15 cellular contexts compared by ENCODE assay signal in the genomic region with DNA sequence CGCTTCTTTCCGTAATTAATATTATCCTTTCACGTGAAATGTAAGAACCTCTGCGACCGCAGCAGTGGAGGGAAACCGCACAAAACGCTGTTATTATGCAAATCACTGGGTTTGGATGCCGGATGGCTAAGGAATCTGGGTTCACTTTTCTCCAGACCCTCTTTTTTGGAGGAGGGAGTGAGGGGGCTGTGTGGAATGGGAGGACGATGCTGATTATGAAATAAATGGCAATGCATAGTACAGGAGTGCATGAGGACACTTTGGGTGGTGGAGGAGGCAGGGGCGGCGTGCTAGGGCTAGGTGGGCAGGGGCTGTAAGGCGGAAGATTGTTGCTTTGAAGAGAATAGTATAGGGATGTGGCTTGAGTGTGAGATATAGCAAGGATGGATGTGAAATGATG. TPM values are rescaled to one million over a fixed set of nuclear protein-coding genes. Genes with fewer than 3 reads are reported as not detected.
DNase-seq lines count a peak whose midpoint lies in the region; ATAC-seq, FAIRE-seq and TF ChIP-seq lines count a peak whose summit lies in the region.
"Had no signal": no experiment of that assay in that cellular context is flagged by ENCODE, and none has a peak within 500 bp of the region (broad histone marks: within the 10 kb centered on the region; RNA-seq: fewer than 3 reads in every experiment).

No MANE protein-coding gene starts in this region.

- H3K9me3 Mint-ChIP-seq in activated T-cell treated with anti-CD3 and anti-CD28 coated beads, Interleukin-2, amount 50 U/mL, for 4 hours: no peaks in the 10 kb centered on the region
- no peaks in the 10 kb centered on the region for H3K9me3 Mint-ChIP-seq in astrocyte (ENCODE audit: unreplicated experiment)
- H3K9me3 Mint-ChIP-seq in mesothelial cell of epicardium: no peaks in the 10 kb centered on the region
- H3K9me3 Mint-ChIP-seq: activated naive CD4-positive, alpha-beta T cell treated with anti-CD3 and anti-CD28 coated beads, Interleukin-2, amount 10 ng/mL, durations not matched to agents 7 days and 5 days had no signal

- peaks cover 18% of the 10 kb centered on the region for H3K4me1 Mint-ChIP-seq in activated T-cell treated with anti-CD3 and anti-CD28 coated beads, Interleukin-2, amount 50 U/mL, for 4 hours (ENCODE audit: low read depth)
- H3K4me1 Mint-ChIP-seq in astrocyte (ENCODE audit: low read depth, unreplicated experiment) (peaks cover 22% of the 10 kb centered on the region), mesothelial cell of epicardium (peaks cover 23% of the 10 kb centered on the region)

- in situ Hi-C loops in ACHN (cut with HindIII; ENCODE audit: low pct_ligation_motif_present, low pct_unique_long_range_greater_than_20kb, low sequenced_read_pairs): no loop called here

- no peak overlapping the region for H3K9ac ChIP-seq in astrocyte (ENCODE audit: low read length)

- H3K79me2 ChIP-seq in astrocyte (ENCODE audit: insufficient read depth, low read length): no peaks in the 10 kb centered on the region

- H4K20me1 ChIP-seq in astrocyte (ENCODE audit: insufficient read depth, low read length): no peaks in the 10 kb centered on the region

- H3K36me3 ChIP-seq in astrocyte (ENCODE audit: insufficient read depth, low read length): no peaks in the 10 kb centered on the region
- H3K36me3 ChIP-seq: cardiac muscle cell, ovary had no signal

- peaks cover 29% of the 10 kb centered on the region for H3K27me3 ChIP-seq in astrocyte (ENCODE audit: insufficient read depth, low read length)
- H3K27me3 ChIP-seq: ovary had no signal

- peaks cover 4% of the 10 kb centered on the region for H3K4me1 ChIP-seq in astrocyte (ENCODE audit: insufficient read depth, low read length)

- no peak for ATAC-seq in activated T-cell treated with anti-CD3 and anti-CD28 coated beads, Interleukin-2, amount 50 U/mL, for 4 hours

- H3K27me3 Mint-ChIP-seq in activated T-cell treated with anti-CD3 and anti-CD28 coated beads, Interleukin-2, amount 50 U/mL, for 4 hours (ENCODE audit: low read depth): peaks cover 38% of the 10 kb centered on the region
- H3K27me3 Mint-ChIP-seq in astrocyte (ENCODE audit: low read depth, unreplicated experiment): peaks cover 11% of the 10 kb centered on the region
- H3K27me3 Mint-ChIP-seq in mesothelial cell of epicardium (ENCODE audit: low read depth): peaks cover 84% of the 10 kb centered on the region

- H3K9me3 ChIP-seq in astrocyte (ENCODE audit: insufficient read depth, low read depth, low read length): no peaks in the 10 kb centered on the region
- H3K9me3 ChIP-seq: ovary had no signal

- H3K4me3 Mint-ChIP-seq in activated T-cell treated with anti-CD3 and anti-CD28 coated beads, Interleukin-2, amount 50 U/mL, for 4 hours: peak overlapping the region; percentile 35
- H3K4me3 Mint-ChIP-seq in astrocyte (ENCODE audit: unreplicated experiment) (peak overlapping the region; percentile 51), mesothelial cell of epicardium (peak overlapping the region; percentile 15)
- H3K4me3 Mint-ChIP-seq: activated naive CD4-positive, alpha-beta T cell treated with anti-CD3 and anti-CD28 coated beads, Interleukin-2, amount 10 ng/mL, durations not matched to agents 7 days and 5 days had no signal

- TF ChIP-seq CTCF in astrocyte (IDR thresholded peaks at IDR 0.05; ENCODE audit: insufficient read depth, low read depth, low read length) (no peak), mesothelial cell of epicardium (IDR thresholded peaks at IDR 0.05; ENCODE audit: unreplicated experiment) (no peak)

- H2AFZ ChIP-seq in astrocyte (ENCODE audit: low read depth, low read length): no peak overlapping the region

- H3K4me2 ChIP-seq in astrocyte (ENCODE audit: low read length): peak overlapping the region; percentile 81

- H3K36me3 Mint-ChIP-seq in activated T-cell treated with anti-CD3 and anti-CD28 coated beads, Interleukin-2, amount 50 U/mL, for 4 hours (ENCODE audit: insufficient read depth): no peaks in the 10 kb centered on the region
- no peaks in the 10 kb centered on the region for H3K36me3 Mint-ChIP-seq in astrocyte (ENCODE audit: low read depth, unreplicated experiment)
- H3K36me3 Mint-ChIP-seq in mesothelial cell of epicardium: no peaks in the 10 kb centered on the region
- H3K36me3 Mint-ChIP-seq: activated naive CD4-positive, alpha-beta T cell treated with anti-CD3 and anti-CD28 coated beads, Interleukin-2, amount 10 ng/mL, durations not matched to agents 7 days and 5 days had no signal

- H3K27ac Mint-ChIP-seq in astrocyte (ENCODE audit: unreplicated experiment) (no peak overlapping the region), mesothelial cell of epicardium (no peak overlapping the region)
- H3K27ac Mint-ChIP-seq: activated naive CD4-positive, alpha-beta T cell treated with anti-CD3 and anti-CD28 coated beads, Interleukin-2, amount 10 ng/mL, durations not matched to agents 7 days and 5 days had no signal

- DNase-seq in activated T-cell treated with anti-CD3 and anti-CD28 coated beads, Interleukin-2, amount 50 U/mL, for 4 hours: no peak
- no peak for DNase-seq in activated T-cell treated with anti-CD3 and anti-CD28 coated beads, Interleukin-2, amount 50 U/mL, for 48 hours
- DNase-seq in astrocyte (ENCODE audit: low read depth) (no peak), mesothelial cell of epicardium (ENCODE audit: low spot score in 2 of 2, unreplicated experiment in 2 of 2) (no peak), superior temporal gyrus (ENCODE audit: extremely low spot score) (peak; percentile 68), D341Med (ENCODE audit: low spot score) (no peak), midbrain (lab: John Stamatoyannopoulos, UW) (no peak), ACHN (no peak)
- DNase-seq: activated CD8-positive, alpha-beta memory T cell treated with anti-CD3 and anti-CD28 coated beads for 24 hours; activated naive CD4-positive, alpha-beta T cell treated with anti-CD3 and anti-CD28 coated beads, Interleukin-2, amount 10 ng/mL, durations not matched to agents 7 days and 5 days; MM.1S; NCI-H510A treated with DMSO at 0.1 percent for 48 hours; ovary; stimulated activated CD8-positive, alpha-beta memory T cell treated with anti-CD3 and anti-CD28 coated beads, Interleukin-4, amount 100 ng/mL, for 48 hours had no signal

- FAIRE-seq in astrocyte (lab: Jason Lieb, UNC): no peak

- no peak overlapping the region for H3K4me3 ChIP-seq in astrocyte (ENCODE audit: insufficient read depth, low read depth, low read length)

- no peak overlapping the region for H3K27ac ChIP-seq in astrocyte (ENCODE audit: low read depth, low read length)
- H3K27ac ChIP-seq: cardiac muscle cell, ovary had no signal

RNA-seq across cellular contexts. Expression of gene CADM2, which starts 1.8 kb away (rescaled TPM):
- not detected for total RNA-seq in activated T-cell treated with anti-CD3 and anti-CD28 coated beads, Interleukin-2, amount 50 U/mL, for 4 hours
- total RNA-seq in astrocyte (1.5 and 2.9 TPM in 2 replicates), mesothelial cell of epicardium (2.6 to 3.3 TPM (median 3.1 TPM) in 3 replicates)
